In genomic region chr2:101188683-101189405, GRCh38 we compare ENCODE assay signal across 8 cellular contexts. TPM values are rescaled to one million over a fixed set of nuclear protein-coding genes. Genes with fewer than 3 reads are reported as not detected.
DNase-seq lines count a peak whose midpoint lies in the region; ATAC-seq and TF ChIP-seq lines count a peak whose summit lies in the region.

No MANE protein-coding gene starts in this region.

- no peaks in the 10 kb centered on the region for H3K79me2 ChIP-seq in SU-DHL-6 (ENCODE audit: insufficient read depth, low read length)

- H3K4me1 Mint-ChIP-seq in effector memory CD8-positive, alpha-beta T cell (ENCODE audit: low read depth in 2 of 2): no peaks in the 10 kb centered on the region

- H2AFZ ChIP-seq in SU-DHL-6 (ENCODE audit: low read depth, low read length, severe bottlenecking): no peak overlapping the region

- TF ChIP-seq CTCF in GM12875 (IDR thresholded peaks at IDR 0.05; ENCODE audit: borderline replicate concordance, insufficient read depth, low read depth, low read length) (peak; percentile 43; the same call in 1 of the 2 replicates), SU-DHL-6 (IDR thresholded peaks at IDR 0.05; ENCODE audit: insufficient read depth, low read length, poor library complexity, severe bottlenecking) (peak; percentile 24)

- no peak overlapping the region for H3K27ac Mint-ChIP-seq in effector memory CD8-positive, alpha-beta T cell

- H3K27ac ChIP-seq in SU-DHL-6 (ENCODE audit: low read depth, low read length): no peak overlapping the region

- no peak overlapping the region for H3K9ac ChIP-seq in SU-DHL-6 (ENCODE audit: low read length)

- no peaks in the 10 kb centered on the region for H3K27me3 ChIP-seq in SU-DHL-6 (ENCODE audit: low read length)

- no peaks in the 10 kb centered on the region for H3K36me3 Mint-ChIP-seq in effector memory CD8-positive, alpha-beta T cell (ENCODE audit: insufficient read depth)

- peaks cover 14 to 29% of the 10 kb centered on the region in 2 donors for H3K27me3 Mint-ChIP-seq in effector memory CD8-positive, alpha-beta T cell

- peak; percentile 32 for DNase-seq in A172 (ENCODE audit: low spot score)
- DNase-seq in iPS DF 19.7 (ENCODE audit: low read depth, low spot score): peak; percentile 7
- DNase-seq in effector memory CD8-positive, alpha-beta T cell: no peak
- no peak for DNase-seq in HPDE6-E6E7 (ENCODE audit: extremely low spot score)

- H3K9me3 Mint-ChIP-seq in effector memory CD8-positive, alpha-beta T cell: no peaks in the 10 kb centered on the region

- H3F3A ChIP-seq in SU-DHL-6 (ENCODE audit: insufficient read depth): no peaks in the 10 kb centered on the region

- no peaks in the 10 kb centered on the region for H4K20me1 ChIP-seq in SU-DHL-6 (ENCODE audit: low read depth, low read length)

- H3K9me2 ChIP-seq in SU-DHL-6 (replicated peaks; ENCODE audit: insufficient read depth, low read length): no peaks in the 10 kb centered on the region

- 0 out of 2 replicates have a peak, but pooled peaks cover 8% of the 10 kb centered on the region for H3K9me3 ChIP-seq in SU-DHL-6 (ENCODE audit: insufficient read depth, low read length)

- ATAC-seq in GM19023 (IDR thresholded peaks at IDR 0.05; ENCODE audit: unreplicated experiment) (no peak), GM21390 (IDR thresholded peaks at IDR 0.05; ENCODE audit: unreplicated experiment) (no peak)
- ATAC-seq in effector memory CD8-positive, alpha-beta T cell (replicated peaks): no peak

- H3K4me2 ChIP-seq in SU-DHL-6 (ENCODE audit: low read depth, low read length, poor library complexity, severe bottlenecking): no peak overlapping the region

- H3K4me3 Mint-ChIP-seq in effector memory CD8-positive, alpha-beta T cell: no peak overlapping the region

- H3K36me3 ChIP-seq in SU-DHL-6 (ENCODE audit: low read length): no peaks in the 10 kb centered on the region

- no peak overlapping the region for H3K4me3 ChIP-seq in GM12875 (ENCODE audit: low read depth, low read length)
- H3K4me3 ChIP-seq in SU-DHL-6 (ENCODE audit: insufficient read depth, low read length, poor library complexity, severe bottlenecking): no peak overlapping the region

RNA-seq across cellular contexts. Expression of gene TBC1D8, which starts 37.7 kb away (rescaled TPM):
- 4.3 and 4.9 TPM in 2 replicates for total RNA-seq in A172 (2014; rRNA removed; shearing (Covaris generic))

Comparison
In these comparisons a context has a peak if more than half of its experiments do, and no peak if none do; other contexts are left out.
1. DNase-seq: peak in A172 (single experiment) and iPS DF 19.7 (single experiment); none in effector memory CD8-positive, alpha-beta T cell (0 of 3) and HPDE6-E6E7 (single experiment).